In genomic region chr3:150960708-150961684, GRCh38 we compare ENCODE assay signal across 23 cellular contexts. TPM values are rescaled to one million over a fixed set of nuclear protein-coding genes. Genes with fewer than 3 reads are reported as not detected.
"Had no signal": no experiment of that assay in that cellular context is flagged by ENCODE, and none has a peak within 500 bp of the region (broad histone marks: within the 10 kb centered on the region; RNA-seq: fewer than 3 reads in every experiment).

No MANE protein-coding gene starts in this region.

- ATAC-seq: activated CD4-positive, alpha-beta T cell treated with anti-CD3 and anti-CD28 coated beads for 36 hours; activated CD8-positive, alpha-beta T cell treated with anti-CD3 and anti-CD28 coated beads for 36 hours; activated T-cell treated with anti-CD3 and anti-CD28 coated beads, Interleukin-2, amount 50 U/mL, for 4 hours; body of pancreas; natural killer cell; psoas muscle had no signal

- H2AFZ ChIP-seq: hepatocyte had no signal

- H3K4me3 ChIP-seq: body of pancreas, colonic mucosa, esophagus muscularis mucosa, hepatocyte, left ventricle myocardium inferior, psoas muscle, right lobe of liver, spleen, thoracic aorta had no signal

- H3K9me3 ChIP-seq: body of pancreas, colonic mucosa, esophagus muscularis mucosa, left ventricle myocardium inferior, psoas muscle, right lobe of liver, spleen, thoracic aorta had no signal

- H3K79me2 ChIP-seq: hepatocyte had no signal

- H3K27me3 ChIP-seq: body of pancreas, colonic mucosa, hepatocyte, right lobe of liver had no signal

- H3K27ac ChIP-seq: body of pancreas, colonic mucosa, esophagus muscularis mucosa, hepatocyte, left ventricle myocardium inferior, psoas muscle, right lobe of liver, spleen, thoracic aorta had no signal

- DNase-seq: activated CD4-positive, alpha-beta T cell treated with anti-CD3 and anti-CD28 coated beads for 36 hours; activated CD8-positive, alpha-beta T cell treated with anti-CD3 and anti-CD28 coated beads for 36 hours; activated effector memory CD4-positive, alpha-beta T cell treated with anti-CD3 and anti-CD28 coated beads, Interleukin-2, amount 50 U/mL, for 16 hours; activated T-cell treated with anti-CD3 and anti-CD28 coated beads, Interleukin-2, amount 50 U/mL, for 4 hours; amniotic stem cell; body of pancreas; caudate nucleus; colonic mucosa; kidney; left ventricle myocardium inferior; natural killer cell; psoas muscle; right lobe of liver; spleen; stimulated activated CD4-positive, alpha-beta T cell treated with anti-CD3 and anti-CD28 coated beads, Interleukin-1b, Interleukin-23, amount 100 ng/mL, for 48 hours; T-helper 2 cell had no signal

- H3K36me3 ChIP-seq: colonic mucosa, esophagus muscularis mucosa, left ventricle myocardium inferior, right lobe of liver, spleen, thoracic aorta had no signal

- H3K4me2 ChIP-seq: hepatocyte had no signal

- FAIRE-seq: kidney had no signal

- H3K4me1 ChIP-seq: body of pancreas, colonic mucosa, esophagus muscularis mucosa, left ventricle myocardium inferior, psoas muscle, right lobe of liver, spleen had no signal

RNA-seq across cellular contexts. Expression of gene CLRN1, which starts 11.5 kb away (rescaled TPM):
- total RNA-seq: activated CD4-positive, alpha-beta T cell treated with anti-CD3 and anti-CD28 coated beads for 36 hours; activated CD8-positive, alpha-beta T cell treated with anti-CD3 and anti-CD28 coated beads for 36 hours; activated naive CD4-positive, alpha-beta T cell treated with anti-CD3 and anti-CD28 coated beads, Interleukin-2, amount 50 U/mL, for 72 hours; activated T-cell treated with anti-CD3 and anti-CD28 coated beads, Interleukin-2, amount 50 U/mL, for 4 hours; body of pancreas; colonic mucosa; esophagus muscularis mucosa; hepatocyte; kidney; left ventricle myocardium inferior; mucosa of gallbladder; natural killer cell; osteoblast; psoas muscle; right lobe of liver; spleen; thoracic aorta; urinary bladder had no signal
- polyA plus RNA-seq: hepatocyte, psoas muscle, spleen, urinary bladder had no signal

RNA-seq across cellular contexts. Expression of gene MINDY4B, which starts 55.8 kb away (rescaled TPM):
- total RNA-seq: activated CD4-positive, alpha-beta T cell treated with anti-CD3 and anti-CD28 coated beads for 36 hours; activated CD8-positive, alpha-beta T cell treated with anti-CD3 and anti-CD28 coated beads for 36 hours; activated naive CD4-positive, alpha-beta T cell treated with anti-CD3 and anti-CD28 coated beads, Interleukin-2, amount 50 U/mL, for 72 hours; activated T-cell treated with anti-CD3 and anti-CD28 coated beads, Interleukin-2, amount 50 U/mL, for 4 hours; body of pancreas; colonic mucosa; esophagus muscularis mucosa; hepatocyte; kidney; mucosa of gallbladder; natural killer cell; osteoblast; psoas muscle; right lobe of liver; spleen; thoracic aorta; urinary bladder had no signal
- polyA plus RNA-seq: hepatocyte, psoas muscle, spleen, urinary bladder had no signal
